32 cellular contexts compared by ENCODE assay signal in genomic region chr20:58975353-58975752, GRCh38. TPM values are rescaled to one million over a fixed set of nuclear protein-coding genes. Genes with fewer than 3 reads are reported as not detected.
"Had no signal": no experiment of that assay in that cellular context is flagged by ENCODE, and none has a peak within 500 bp of the region (broad histone marks: within the 10 kb centered on the region; RNA-seq: fewer than 3 reads in every experiment).

No MANE protein-coding gene starts in this region.

- FAIRE-seq: endometrium, endothelial cell of umbilical vein, frontal cortex had no signal

- H3K79me2 ChIP-seq: hepatocyte had no signal

- H3K36me3 ChIP-seq: esophagus muscularis mucosa, esophagus squamous epithelium, gastrocnemius medialis, gastroesophageal sphincter, heart left ventricle, heart right ventricle had no signal

- H3K4me3 ChIP-seq: coronary artery, dorsolateral prefrontal cortex, esophagus muscularis mucosa, esophagus squamous epithelium, gastrocnemius medialis, gastroesophageal sphincter, heart left ventricle, heart right ventricle, hepatocyte had no signal

- DNase-seq: cortex of kidney; dermis blood vessel endothelial cell; dorsolateral prefrontal cortex; effector CD4-positive, alpha-beta T cell; effector CD8-positive, alpha-beta T cell; effector memory CD4-positive, alpha-beta T cell; effector memory CD8-positive, alpha-beta T cell; endodermal cell; erythroblast; esophagus squamous epithelium; foreskin fibroblast; foreskin keratinocyte; foreskin melanocyte; gastrocnemius medialis; glutamatergic neuron; head of caudate nucleus; heart left ventricle; heart right ventricle; hippocampal formation had no signal

- H3K4me2 ChIP-seq: hepatocyte had no signal

- H2AFZ ChIP-seq: hepatocyte had no signal

- ATAC-seq: effector memory CD8-positive, alpha-beta T cell; esophagus mucosa; foreskin keratinocyte; gastrocnemius medialis; gastroesophageal sphincter; heart left ventricle; heart right ventricle had no signal

- H3K9me3 ChIP-seq: esophagus squamous epithelium, gastrocnemius medialis had no signal

- H3K27me3 ChIP-seq: dorsolateral prefrontal cortex, esophagus muscularis mucosa, esophagus squamous epithelium, gastrocnemius medialis, gastroesophageal sphincter, heart left ventricle, heart right ventricle, hepatocyte had no signal

- H3K4me1 ChIP-seq: foreskin keratinocyte had no signal

- H3K27ac ChIP-seq: coronary artery, dorsolateral prefrontal cortex, epithelial cell of prostate, esophagus muscularis mucosa, esophagus squamous epithelium, foreskin keratinocyte, gastrocnemius medialis, gastroesophageal sphincter, heart left ventricle, heart right ventricle, hepatocyte had no signal

RNA-seq across cellular contexts. Expression of gene TUBB1, which starts 43.9 kb away (rescaled TPM):
- total RNA-seq: dermis blood vessel endothelial cell, endodermal cell, endothelial cell of umbilical vein, epithelial cell of proximal tubule, esophagus mucosa, fibroblast of villous mesenchyme, foreskin keratinocyte, glomerular endothelial cell had no signal
- polyA plus RNA-seq: fibroblast of lung, foreskin keratinocyte had no signal
